Comparison of ENCODE assay signal across 12 cellular contexts in the genomic region with DNA sequence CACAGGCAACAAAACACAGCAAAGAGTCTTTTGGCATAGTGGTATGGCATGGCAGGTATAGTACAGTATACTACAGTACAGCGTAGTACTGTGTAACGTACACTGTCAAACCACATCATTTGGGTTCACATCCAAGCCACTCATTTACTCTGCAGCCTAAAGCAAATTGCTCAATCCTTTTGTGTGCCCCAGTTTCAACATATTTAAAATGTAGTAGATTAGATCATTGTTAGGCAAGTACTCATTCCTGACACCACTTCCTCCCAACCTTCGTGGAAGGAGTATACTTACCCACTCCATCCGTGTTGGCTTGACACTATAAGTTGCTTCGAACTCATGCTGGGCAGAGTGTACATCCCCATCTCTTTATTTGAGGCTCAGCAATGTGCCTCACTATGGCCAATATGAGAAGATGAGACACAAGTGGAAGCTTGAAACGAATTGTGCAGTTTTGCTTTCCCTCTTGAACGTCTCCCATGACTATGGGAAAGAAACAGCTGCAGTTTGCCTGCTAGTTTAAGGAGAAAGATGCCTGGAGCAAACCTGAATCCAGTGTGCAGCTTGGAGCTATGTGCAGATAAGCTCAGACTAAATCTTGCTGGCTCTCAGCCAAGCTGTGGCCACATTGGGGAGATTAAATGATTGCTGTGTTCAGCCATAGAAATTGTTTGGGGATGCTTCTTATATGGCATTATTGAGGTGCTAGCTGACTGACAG.
DNase-seq lines count a peak whose midpoint lies in the region; ATAC-seq and TF ChIP-seq lines count a peak whose summit lies in the region.
"Had no signal": no experiment of that assay in that cellular context is flagged by ENCODE, and none has a peak within 500 bp of the region (broad histone marks: within the 10 kb centered on the region; RNA-seq: fewer than 3 reads in every experiment).

No MANE protein-coding gene starts in this region.

- no peak overlapping the region for H3K27ac Mint-ChIP-seq in activated CD8-positive, alpha-beta T cell treated with anti-CD3 and anti-CD28 coated beads, Interleukin-2, amount 10 ng/mL, durations not matched to agents 7 days and 5 days

- DNase-seq in NK-92 treated with Interleukin-12 subunit alpha and Interleukin-12 subunit beta, amount 100 ng/mL, for 24 hours (lab: John Stamatoyannopoulos, UW) = peak; percentile 6
- DNase-seq in NK-92 (lab: John Stamatoyannopoulos, UW; ENCODE audit: unreplicated experiment) (no peak), NOMO-1 (lab: John Stamatoyannopoulos, UW; ENCODE audit: unreplicated experiment in 2 of 2) (peak; percentile 89 to 92), colonic mucosa (peak; percentile 27), skeletal muscle cell (ENCODE audit: low read depth) (peak; percentile 25)
- no peak for DNase-seq in activated CD8-positive, alpha-beta T cell treated with anti-CD3 and anti-CD28 coated beads, Interleukin-2, amount 10 ng/mL, durations not matched to agents 7 days and 5 days
- DNase-seq in activated CD4-positive, alpha-beta T cell treated with anti-CD3 and anti-CD28 coated beads, Interleukin-2, amount 50 U/mL, for 48 hours = no peak
- DNase-seq: pancreas, T-helper 9 cell had no signal

- no peak for ATAC-seq in activated CD8-positive, alpha-beta T cell treated with anti-CD3 and anti-CD28 coated beads, Interleukin-2, amount 10 ng/mL, durations not matched to agents 7 days and 5 days
- no peak for ATAC-seq in HG02973 (IDR thresholded peaks at IDR 0.05; ENCODE audit: unreplicated experiment)
- ATAC-seq: pancreas had no signal

- no peaks in the 10 kb centered on the region for H3K36me3 ChIP-seq in colonic mucosa
- H3K36me3 ChIP-seq: pancreas, vagina had no signal

- H3K9me3 Mint-ChIP-seq in activated CD8-positive, alpha-beta T cell treated with anti-CD3 and anti-CD28 coated beads, Interleukin-2, amount 10 ng/mL, durations not matched to agents 7 days and 5 days (ENCODE audit: insufficient read depth) = no peaks in the 10 kb centered on the region

- peak overlapping the region; percentile 61 for H3K27ac ChIP-seq in colonic mucosa
- H3K27ac ChIP-seq: pancreas, vagina had no signal

- intact Hi-C loops in colonic mucosa (cut with DNase I) = no loop called here

- no peak overlapping the region for H3K9ac ChIP-seq in colonic mucosa (ENCODE audit: low read depth in 2 of 2, low read length in 2 of 2)

- H3K27me3 Mint-ChIP-seq in activated CD8-positive, alpha-beta T cell treated with anti-CD3 and anti-CD28 coated beads, Interleukin-2, amount 10 ng/mL, durations not matched to agents 7 days and 5 days (ENCODE audit: low read depth) = no peaks in the 10 kb centered on the region

- CTCF ChIA-PET in activated CD8-positive, alpha-beta T cell treated with anti-CD3 and anti-CD28 coated beads, Interleukin-2, amount 10 ng/mL, durations not matched to agents 7 days and 5 days (lab: Charles Lee) = no interaction called here

- no peaks in the 10 kb centered on the region for H3K9me3 ChIP-seq in colonic mucosa
- H3K9me3 ChIP-seq: pancreas, vagina had no signal

- H3K4me1 ChIP-seq in colonic mucosa = peaks cover 4% of the 10 kb centered on the region
- H3K4me1 ChIP-seq: pancreas, vagina had no signal

- no peak for TF ChIP-seq CTCF in colonic mucosa (IDR thresholded peaks at IDR 0.05)

- no peaks in the 10 kb centered on the region for H3K27me3 ChIP-seq in colonic mucosa
- H3K27me3 ChIP-seq: pancreas, vagina had no signal

- no peak overlapping the region for H3K4me3 Mint-ChIP-seq in activated CD8-positive, alpha-beta T cell treated with anti-CD3 and anti-CD28 coated beads, Interleukin-2, amount 10 ng/mL, durations not matched to agents 7 days and 5 days

- no peaks in the 10 kb centered on the region for H3K36me3 Mint-ChIP-seq in activated CD8-positive, alpha-beta T cell treated with anti-CD3 and anti-CD28 coated beads, Interleukin-2, amount 10 ng/mL, durations not matched to agents 7 days and 5 days (ENCODE audit: low read depth)

- POLR2A ChIA-PET in activated CD8-positive, alpha-beta T cell treated with anti-CD3 and anti-CD28 coated beads, Interleukin-2, amount 10 ng/mL, durations not matched to agents 7 days and 5 days (lab: Charles Lee) = no interaction called here

- H3K4me1 Mint-ChIP-seq in activated CD8-positive, alpha-beta T cell treated with anti-CD3 and anti-CD28 coated beads, Interleukin-2, amount 10 ng/mL, durations not matched to agents 7 days and 5 days (ENCODE audit: low read depth) = peaks cover 41% of the 10 kb centered on the region

- H3K4me3 ChIP-seq in colonic mucosa = no peak overlapping the region
- H3K4me3 ChIP-seq in skeletal muscle cell (ENCODE audit: low read depth, low read length) = no peak overlapping the region
- H3K4me3 ChIP-seq: lung, pancreas, vagina had no signal

Comparison
In these comparisons a context has a peak if more than half of its experiments do, and no peak if none do; other contexts are left out.
1. DNase-seq: peak in NK-92 treated with Interleukin-12 subunit alpha and Interleukin-12 subunit beta, amount 100 ng/mL, for 24 hours (single experiment), NOMO-1 (2 of 2), colonic mucosa (single experiment) and skeletal muscle cell (single experiment); none in NK-92 (single experiment), activated CD8-positive, alpha-beta T cell treated with anti-CD3 and anti-CD28 coated beads, Interleukin-2, amount 10 ng/mL, durations not matched to agents 7 days and 5 days (single experiment) and activated CD4-positive, alpha-beta T cell treated with anti-CD3 and anti-CD28 coated beads, Interleukin-2, amount 50 U/mL, for 48 hours (0 of 2).